25 cellular contexts compared by ENCODE assay signal in the genomic region with DNA sequence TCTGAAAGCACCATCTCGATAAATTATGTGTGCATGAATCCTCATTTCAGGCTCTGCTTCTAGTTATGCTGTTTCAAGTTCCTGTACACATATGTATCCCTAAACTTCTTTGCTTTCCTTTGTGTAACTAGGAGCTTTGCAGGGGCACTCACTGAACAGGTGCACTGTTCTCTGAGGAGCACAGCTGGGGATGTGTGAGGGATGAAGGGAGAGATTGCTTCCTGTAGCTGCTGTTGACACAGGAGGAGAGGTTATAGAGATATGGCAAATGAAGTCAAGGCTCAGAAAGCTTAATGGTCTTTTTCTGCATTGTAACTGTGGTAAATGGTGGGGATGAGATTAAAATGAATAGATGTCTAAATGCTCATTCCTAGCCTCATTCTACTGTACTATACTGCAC.
DNase-seq lines count a peak whose midpoint lies in the region; ATAC-seq and TF ChIP-seq lines count a peak whose summit lies in the region.
"Had no signal": no experiment of that assay in that cellular context is flagged by ENCODE, and none has a peak within 500 bp of the region (broad histone marks: within the 10 kb centered on the region; RNA-seq: fewer than 3 reads in every experiment).

No MANE protein-coding gene starts in this region.

- H3K4me3 ChIP-seq in colonic mucosa, result no peak overlapping the region
- H3K4me3 ChIP-seq in smooth muscle cell, result no peak overlapping the region
- H3K4me3 ChIP-seq: adrenal gland, lower lobe of right lung, suprapubic skin, uterus had no signal

- no peaks in the 10 kb centered on the region for H3K4me1 ChIP-seq in colonic mucosa
- H3K4me1 ChIP-seq in smooth muscle cell (ENCODE audit: low read depth), result no peaks in the 10 kb centered on the region
- H3K4me1 ChIP-seq: adrenal gland, foreskin keratinocyte, lower lobe of right lung, suprapubic skin, uterus had no signal

- H2AFZ ChIP-seq in smooth muscle cell (ENCODE audit: low read depth), result no peak overlapping the region

- intact Hi-C loops in colonic mucosa (cut with DNase I), result no loop called here

- ATAC-seq in SK-N-SH treated with all-trans-retinoic acid at 6 μM for 48 hours (no peak), GM21526 (IDR thresholded peaks at IDR 0.05; ENCODE audit: low FRiP score, unreplicated experiment) (no peak)
- ATAC-seq: activated CD8-positive, alpha-beta T cell treated with anti-CD3 and anti-CD28 coated beads, Interleukin-2, amount 10 ng/mL, durations not matched to agents 7 days and 5 days; foreskin keratinocyte; lower lobe of right lung; PC-3; T-cell had no signal

- H3K79me2 ChIP-seq in smooth muscle cell (ENCODE audit: low read depth), result no peaks in the 10 kb centered on the region

- no peak overlapping the region for H3K9ac ChIP-seq in colonic mucosa (ENCODE audit: low read depth in 2 of 2, low read length in 2 of 2)
- no peak overlapping the region for H3K9ac ChIP-seq in smooth muscle cell (ENCODE audit: low read depth)

- no peak for TF ChIP-seq CTCF in colonic mucosa (IDR thresholded peaks at IDR 0.05)
- TF ChIP-seq CTCF in smooth muscle cell (IDR thresholded peaks at IDR 0.05; ENCODE audit: borderline replicate concordance, insufficient read depth, poor library complexity, severe bottlenecking), result no peak

- H3K27me3 ChIP-seq in colonic mucosa (no peaks in the 10 kb centered on the region), smooth muscle cell (ENCODE audit: low read depth) (no peaks in the 10 kb centered on the region)
- H3K27me3 ChIP-seq: adrenal gland, brain microvascular endothelial cell, foreskin keratinocyte, suprapubic skin, uterus had no signal

- H3K27ac ChIP-seq in colonic mucosa (no peak overlapping the region), smooth muscle cell (ENCODE audit: low read depth) (no peak overlapping the region)
- H3K27ac ChIP-seq: adrenal gland, brain microvascular endothelial cell, foreskin keratinocyte, lower lobe of right lung, suprapubic skin, uterus had no signal

- H4K20me1 ChIP-seq in smooth muscle cell (ENCODE audit: low read depth), result no peaks in the 10 kb centered on the region

- H3K36me3 ChIP-seq in colonic mucosa (no peaks in the 10 kb centered on the region), smooth muscle cell (ENCODE audit: low read depth) (no peaks in the 10 kb centered on the region)
- H3K36me3 ChIP-seq: adrenal gland, brain microvascular endothelial cell, lower lobe of right lung, suprapubic skin, uterus had no signal

- WGBS in smooth muscle cell (ENCODE audit: low lambda C conversion rate), result 90% methylated on average over 1 of the region's 1 CpG

- H3F3A ChIP-seq in smooth muscle cell (ENCODE audit: low read depth), result no peaks in the 10 kb centered on the region

- no peaks in the 10 kb centered on the region for H3K9me3 ChIP-seq in colonic mucosa
- H3K9me3 ChIP-seq in smooth muscle cell (replicated peaks; ENCODE audit: low read depth), result no peaks in the 10 kb centered on the region
- H3K9me3 ChIP-seq: adrenal gland, lower lobe of right lung, suprapubic skin, uterus had no signal

- DNase-seq in DMS53 (lab: John Stamatoyannopoulos, UW) (peak; percentile 90), NCI-H1436 (lab: John Stamatoyannopoulos, UW) (peak; percentile 57), NCI-H345 (lab: John Stamatoyannopoulos, UW) (peak; percentile 95), colonic mucosa (peak; percentile 22), smooth muscle cell (lab: John Stamatoyannopoulos, UW; ENCODE audit: unreplicated experiment) (no peak)
- DNase-seq: activated CD4-positive, CD25-positive, alpha-beta regulatory T cell treated with anti-CD3 and anti-CD28 coated beads, Interleukin-2, amount 50 U/mL, for 72 hours; activated CD8-positive, alpha-beta T cell treated with anti-CD3 and anti-CD28 coated beads, Interleukin-2, amount 10 ng/mL, durations not matched to agents 7 days and 5 days; activated T-cell treated with anti-CD3 and anti-CD28 coated beads, Interleukin-2, amount 50 U/mL, for 24 hours; adrenal gland; brain microvascular endothelial cell; CD4-positive, CD25-positive, alpha-beta regulatory T cell; DMS 273 treated with DMSO at 0.1 percent for 48 hours; effector memory CD4-positive, alpha-beta T cell; foreskin keratinocyte; islet precursor cell; lower lobe of right lung; NCI-H524; PC-3; posterior cingulate gyrus; SIG-M5; T-cell; uterus had no signal

- H3K4me2 ChIP-seq in smooth muscle cell, result no peak overlapping the region

TF ChIP-seq in SK-N-SH treated with all-trans-retinoic acid at 6 μM for 48 hours, 23 proteins besides CTCF, POLR2A, EP300 and RAD21 (continues in another document):
- TF ChIP-seq GLIS3 (CRISPR knock-in tag; IDR thresholded peaks at IDR 0.05) (no peak), ARNTL (CRISPR knock-in tag; IDR thresholded peaks at IDR 0.05; ENCODE audit: borderline replicate concordance, low read depth) (no peak), ZNF8 (CRISPR knock-in tag; IDR thresholded peaks at IDR 0.05) (no peak), ZNF70 (CRISPR knock-in tag; IDR thresholded peaks at IDR 0.05) (no peak), ZFP3 (CRISPR knock-in tag; IDR thresholded peaks at IDR 0.05) (no peak), TOX (CRISPR knock-in tag; IDR thresholded peaks at IDR 0.05; ENCODE audit: borderline replicate concordance) (no peak), ZFP30 (CRISPR knock-in tag; IDR thresholded peaks at IDR 0.05) (no peak), OSR1 (CRISPR knock-in tag; IDR thresholded peaks at IDR 0.05) (no peak), RARB (CRISPR knock-in tag; IDR thresholded peaks at IDR 0.05) (no peak)
- TF ChIP-seq, protein P1, sequence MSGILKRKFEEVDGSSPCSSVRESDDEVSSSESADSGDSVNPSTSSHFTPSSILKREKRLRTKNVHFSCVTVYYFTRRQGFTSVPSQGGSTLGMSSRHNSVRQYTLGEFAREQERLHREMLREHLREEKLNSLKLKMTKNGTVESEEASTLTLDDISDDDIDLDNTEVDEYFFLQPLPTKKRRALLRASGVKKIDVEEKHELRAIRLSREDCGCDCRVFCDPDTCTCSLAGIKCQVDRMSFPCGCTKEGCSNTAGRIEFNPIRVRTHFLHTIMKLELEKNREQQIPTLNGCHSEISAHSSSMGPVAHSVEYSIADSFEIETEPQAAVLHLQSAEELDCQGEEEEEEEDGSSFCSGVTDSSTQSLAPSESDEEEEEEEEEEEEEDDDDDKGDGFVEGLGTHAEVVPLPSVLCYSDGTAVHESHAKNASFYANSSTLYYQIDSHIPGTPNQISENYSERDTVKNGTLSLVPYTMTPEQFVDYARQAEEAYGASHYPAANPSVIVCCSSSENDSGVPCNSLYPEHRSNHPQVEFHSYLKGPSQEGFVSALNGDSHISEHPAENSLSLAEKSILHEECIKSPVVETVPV (CRISPR knock-in tag; IDR thresholded peaks at IDR 0.05), result no peak
- TF ChIP-seq, protein P2, sequence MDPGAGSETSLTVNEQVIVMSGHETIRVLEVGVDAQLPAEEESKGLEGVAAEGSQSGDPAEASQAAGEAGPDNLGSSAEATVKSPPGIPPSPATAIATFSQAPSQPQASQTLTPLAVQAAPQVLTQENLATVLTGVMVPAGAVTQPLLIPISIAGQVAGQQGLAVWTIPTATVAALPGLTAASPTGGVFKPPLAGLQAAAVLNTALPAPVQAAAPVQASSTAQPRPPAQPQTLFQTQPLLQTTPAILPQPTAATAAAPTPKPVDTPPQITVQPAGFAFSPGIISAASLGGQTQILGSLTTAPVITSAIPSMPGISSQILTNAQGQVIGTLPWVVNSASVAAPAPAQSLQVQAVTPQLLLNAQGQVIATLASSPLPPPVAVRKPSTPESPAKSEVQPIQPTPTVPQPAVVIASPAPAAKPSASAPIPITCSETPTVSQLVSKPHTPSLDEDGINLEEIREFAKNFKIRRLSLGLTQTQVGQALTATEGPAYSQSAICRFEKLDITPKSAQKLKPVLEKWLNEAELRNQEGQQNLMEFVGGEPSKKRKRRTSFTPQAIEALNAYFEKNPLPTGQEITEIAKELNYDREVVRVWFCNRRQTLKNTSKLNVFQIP (CRISPR knock-in tag; IDR thresholded peaks at IDR 0.05; ENCODE audit: borderline replicate concordance, low read depth), result no peak
- TF ChIP-seq, protein P3, sequence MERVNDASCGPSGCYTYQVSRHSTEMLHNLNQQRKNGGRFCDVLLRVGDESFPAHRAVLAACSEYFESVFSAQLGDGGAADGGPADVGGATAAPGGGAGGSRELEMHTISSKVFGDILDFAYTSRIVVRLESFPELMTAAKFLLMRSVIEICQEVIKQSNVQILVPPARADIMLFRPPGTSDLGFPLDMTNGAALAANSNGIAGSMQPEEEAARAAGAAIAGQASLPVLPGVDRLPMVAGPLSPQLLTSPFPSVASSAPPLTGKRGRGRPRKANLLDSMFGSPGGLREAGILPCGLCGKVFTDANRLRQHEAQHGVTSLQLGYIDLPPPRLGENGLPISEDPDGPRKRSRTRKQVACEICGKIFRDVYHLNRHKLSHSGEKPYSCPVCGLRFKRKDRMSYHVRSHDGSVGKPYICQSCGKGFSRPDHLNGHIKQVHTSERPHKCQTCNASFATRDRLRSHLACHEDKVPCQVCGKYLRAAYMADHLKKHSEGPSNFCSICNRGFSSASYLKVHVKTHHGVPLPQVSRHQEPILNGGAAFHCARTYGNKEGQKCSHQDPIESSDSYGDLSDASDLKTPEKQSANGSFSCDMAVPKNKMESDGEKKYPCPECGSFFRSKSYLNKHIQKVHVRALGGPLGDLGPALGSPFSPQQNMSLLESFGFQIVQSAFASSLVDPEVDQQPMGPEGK (CRISPR knock-in tag; IDR thresholded peaks at IDR 0.05; ENCODE audit: borderline replicate concordance), result no peak
- TF ChIP-seq, protein P4, sequence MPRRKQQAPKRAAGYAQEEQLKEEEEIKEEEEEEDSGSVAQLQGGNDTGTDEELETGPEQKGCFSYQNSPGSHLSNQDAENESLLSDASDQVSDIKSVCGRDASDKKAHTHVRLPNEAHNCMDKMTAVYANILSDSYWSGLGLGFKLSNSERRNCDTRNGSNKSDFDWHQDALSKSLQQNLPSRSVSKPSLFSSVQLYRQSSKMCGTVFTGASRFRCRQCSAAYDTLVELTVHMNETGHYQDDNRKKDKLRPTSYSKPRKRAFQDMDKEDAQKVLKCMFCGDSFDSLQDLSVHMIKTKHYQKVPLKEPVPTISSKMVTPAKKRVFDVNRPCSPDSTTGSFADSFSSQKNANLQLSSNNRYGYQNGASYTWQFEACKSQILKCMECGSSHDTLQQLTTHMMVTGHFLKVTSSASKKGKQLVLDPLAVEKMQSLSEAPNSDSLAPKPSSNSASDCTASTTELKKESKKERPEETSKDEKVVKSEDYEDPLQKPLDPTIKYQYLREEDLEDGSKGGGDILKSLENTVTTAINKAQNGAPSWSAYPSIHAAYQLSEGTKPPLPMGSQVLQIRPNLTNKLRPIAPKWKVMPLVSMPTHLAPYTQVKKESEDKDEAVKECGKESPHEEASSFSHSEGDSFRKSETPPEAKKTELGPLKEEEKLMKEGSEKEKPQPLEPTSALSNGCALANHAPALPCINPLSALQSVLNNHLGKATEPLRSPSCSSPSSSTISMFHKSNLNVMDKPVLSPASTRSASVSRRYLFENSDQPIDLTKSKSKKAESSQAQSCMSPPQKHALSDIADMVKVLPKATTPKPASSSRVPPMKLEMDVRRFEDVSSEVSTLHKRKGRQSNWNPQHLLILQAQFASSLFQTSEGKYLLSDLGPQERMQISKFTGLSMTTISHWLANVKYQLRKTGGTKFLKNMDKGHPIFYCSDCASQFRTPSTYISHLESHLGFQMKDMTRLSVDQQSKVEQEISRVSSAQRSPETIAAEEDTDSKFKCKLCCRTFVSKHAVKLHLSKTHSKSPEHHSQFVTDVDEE (CRISPR knock-in tag; IDR thresholded peaks at IDR 0.05), result no peak
